Comparison of ENCODE assay signal across 1 cellular context in genomic region chr6:56938634-56939294, GRCh38.
TF ChIP-seq lines count a peak whose summit lies in the region.

No MANE protein-coding gene starts in this region.

TF ChIP-seq in H1, 55 proteins besides CTCF, POLR2A, EP300 and RAD21:
- TF ChIP-seq E2F6 (IDR thresholded peaks at IDR 0.05) (no peak), SP2 (IDR thresholded peaks at IDR 0.05; ENCODE audit: low read length) (no peak), RXRA (IDR thresholded peaks at IDR 0.05; ENCODE audit: insufficient read depth, low read depth, low read length) (no peak), BACH1 (IDR thresholded peaks at IDR 0.05; ENCODE audit: low read length) (0 out of 2 replicates have a peak, but pooled peaks have one; percentile 12), CHD7 (IDR thresholded peaks at IDR 0.05; ENCODE audit: insufficient replicate concordance, low read length) (no peak)
